ENCODE assay signal across 22 cellular contexts in the genomic region with DNA sequence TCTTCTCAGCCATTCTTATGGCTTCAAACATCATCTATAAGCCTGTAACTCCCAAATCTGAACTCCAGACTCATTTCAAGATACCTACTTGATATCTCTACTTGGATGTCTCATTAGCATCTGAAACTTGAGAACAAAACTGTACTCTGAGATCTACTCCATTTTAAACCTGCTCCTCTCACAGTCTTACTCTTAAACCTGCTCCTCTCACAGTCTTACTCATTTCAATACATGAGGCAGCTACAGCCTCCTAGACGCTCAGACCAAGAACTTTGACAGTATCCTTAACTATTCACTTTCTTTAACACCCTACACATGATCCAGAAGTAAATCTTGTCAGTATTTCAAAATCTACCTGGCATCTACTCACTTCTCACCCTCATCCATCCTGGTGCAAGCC. TPM values are rescaled to one million over a fixed set of nuclear protein-coding genes. Genes with fewer than 3 reads are reported as not detected.
DNase-seq lines count a peak whose midpoint lies in the region; ATAC-seq lines count a peak whose summit lies in the region.
"Had no signal": no experiment of that assay in that cellular context is flagged by ENCODE, and none has a peak within 500 bp of the region (broad histone marks: within the 10 kb centered on the region; RNA-seq: fewer than 3 reads in every experiment).

No MANE protein-coding gene starts in this region.

- H3K4me3 ChIP-seq in naive thymus-derived CD4-positive, alpha-beta T cell (ENCODE audit: low read length): no peak overlapping the region
- H3K4me3 ChIP-seq: lung, skin epidermis, transverse colon had no signal

- peaks cover 0 to 5% (median 0%) of the 10 kb centered on the region in 11 donors for H3K9me3 Mint-ChIP-seq in naive thymus-derived CD4-positive, alpha-beta T cell
- H3K9me3 Mint-ChIP-seq: naive B cell had no signal

- peaks cover 0 to 3% (median 0%) of the 10 kb centered on the region in 5 donors for H3K36me3 Mint-ChIP-seq in naive thymus-derived CD4-positive, alpha-beta T cell
- H3K36me3 Mint-ChIP-seq: naive B cell had no signal

- H3K4me3 Mint-ChIP-seq in naive thymus-derived CD4-positive, alpha-beta T cell: no peak overlapping the region
- H3K4me3 Mint-ChIP-seq: naive B cell had no signal

- intact Hi-C loops in naive thymus-derived CD4-positive, alpha-beta T cell (cut with micrococcal nuclease): no loop called here

- no peaks in the 10 kb centered on the region for H3K36me3 ChIP-seq in naive thymus-derived CD4-positive, alpha-beta T cell (ENCODE audit: control insufficient read depth in 2 of 3, insufficient read depth in 3 of 3, low read length in 3 of 3)
- H3K36me3 ChIP-seq: transverse colon had no signal

- peaks cover 0 to 4% of the 10 kb centered on the region in 2 donors for H3K27me3 ChIP-seq in naive thymus-derived CD4-positive, alpha-beta T cell (ENCODE audit: control insufficient read depth in 2 of 2, insufficient read depth in 2 of 2, low read length in 2 of 2)

- H3K27ac ChIP-seq in naive thymus-derived CD4-positive, alpha-beta T cell (ENCODE audit: low read depth, low read length): no peak overlapping the region
- H3K27ac ChIP-seq: skin epidermis, transverse colon, VCaP had no signal

- peaks cover 0 to 3% (median 0%) of the 10 kb centered on the region in 7 donors for H3K4me1 Mint-ChIP-seq in naive thymus-derived CD4-positive, alpha-beta T cell
- H3K4me1 Mint-ChIP-seq: naive B cell had no signal

- POLR2A ChIA-PET in naive thymus-derived CD4-positive, alpha-beta T cell (lab: Charles Lee): no interaction called here

- CTCF ChIA-PET in naive thymus-derived CD4-positive, alpha-beta T cell (lab: Charles Lee): interaction anchor here (1.4 to 1.6 kb wide), 2 partner anchors 55 to 139 kb away, joined by 3 to 6 read pairs; a partner anchor contains a TSS

- H3K9me3 ChIP-seq in naive thymus-derived CD4-positive, alpha-beta T cell (ENCODE audit: control insufficient read depth in 2 of 3, low read length in 3 of 3): no peaks in the 10 kb centered on the region
- H3K9me3 ChIP-seq: transverse colon had no signal

- no peak for DNase-seq in naive thymus-derived CD4-positive, alpha-beta T cell
- DNase-seq in NOMO-1 (lab: John Stamatoyannopoulos, UW; ENCODE audit: unreplicated experiment in 2 of 2): no peak
- no peak for DNase-seq in activated naive CD4-positive, alpha-beta T cell treated with anti-CD3 and anti-CD28 coated beads, Interleukin-2, amount 50 U/mL, for 16 hours
- DNase-seq: activated CD8-positive, alpha-beta memory T cell treated with anti-CD3 and anti-CD28 coated beads for 24 hours; activated gamma-delta T cell treated with Interleukin-2 at 50 U/mL for 16 hours; dermis blood vessel endothelial cell; NCI-H1092 treated with DMSO at 0.1 percent for 48 hours; NCI-H2171; posterior cingulate gyrus; RPMI8226; stimulated activated CD4-positive, alpha-beta T cell treated with anti-CD3 and anti-CD28 coated beads, Interleukin-4, amount 100 ng/mL, for 4 hours; transverse colon had no signal

- ATAC-seq in GM18520 (IDR thresholded peaks at IDR 0.05; ENCODE audit: unreplicated experiment) (peak; percentile 47), GM21529 (IDR thresholded peaks at IDR 0.05; ENCODE audit: unreplicated experiment) (peak; percentile 65), HG03439 (IDR thresholded peaks at IDR 0.05; ENCODE audit: unreplicated experiment) (peak; percentile 76), GM19023 (IDR thresholded peaks at IDR 0.05; ENCODE audit: unreplicated experiment) (no peak)
- ATAC-seq in naive thymus-derived CD4-positive, alpha-beta T cell: peak; percentile 18

- H3K4me1 ChIP-seq in naive thymus-derived CD4-positive, alpha-beta T cell (ENCODE audit: control insufficient read depth in 2 of 2, insufficient read depth in 2 of 2, low read length in 2 of 2): peaks cover 20 to 25% of the 10 kb centered on the region in 2 donors
- H3K4me1 ChIP-seq: transverse colon had no signal

- H3K27me3 Mint-ChIP-seq in naive thymus-derived CD4-positive, alpha-beta T cell: peaks cover 21 to 45% (median 30%) of the 10 kb centered on the region in 5 donors

- H3K27ac Mint-ChIP-seq in naive thymus-derived CD4-positive, alpha-beta T cell: no peak overlapping the region
- H3K27ac Mint-ChIP-seq: naive B cell had no signal

RNA-seq across cellular contexts. Expression of a gene that starts 54.3 kb away (rescaled TPM):
- total RNA-seq in naive thymus-derived CD4-positive, alpha-beta T cell: under 1 TPM in 1 of 5 experiments, not detected in 4; 0.27 TPM
- not detected for polyA plus RNA-seq in naive thymus-derived CD4-positive, alpha-beta T cell
- total RNA-seq: dermis blood vessel endothelial cell, H4, lung had no signal
- polyA plus RNA-seq: esophagus had no signal

RNA-seq across cellular contexts. Expression of a gene that starts 55.5 kb away (rescaled TPM):
- 10 to 100 TPM in 3 of 5 experiments, 1 to 10 TPM in 2; 7.8 to 15.9 (median 10.9) TPM for total RNA-seq in naive thymus-derived CD4-positive, alpha-beta T cell
- polyA plus RNA-seq in naive thymus-derived CD4-positive, alpha-beta T cell: under 1 TPM; 0.72 to 0.76 TPM
